In the genomic region with DNA sequence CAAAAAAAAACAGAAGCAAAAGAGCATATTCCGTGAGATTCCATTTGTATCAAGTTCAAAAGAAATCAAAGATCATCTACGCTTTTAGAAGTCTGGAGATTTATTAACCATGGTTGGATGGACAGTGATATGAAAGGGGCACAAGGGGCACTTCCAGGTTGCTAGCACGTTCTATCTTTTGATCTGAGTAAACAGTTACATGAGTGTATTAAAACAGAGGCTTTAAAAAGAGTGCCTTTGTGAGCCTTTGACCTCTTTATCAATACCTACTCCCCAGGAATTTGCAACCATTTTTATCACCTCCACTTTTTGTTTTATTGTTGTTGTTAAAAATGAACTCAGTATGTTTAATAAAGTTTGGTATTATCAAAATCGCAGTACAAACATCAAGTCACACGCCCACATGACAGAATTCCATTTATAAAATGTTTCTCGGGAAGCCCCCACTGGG, we compare ENCODE assay signal across 17 cellular contexts.
DNase-seq lines count a peak whose midpoint lies in the region; ATAC-seq and TF ChIP-seq lines count a peak whose summit lies in the region.
"Had no signal": no experiment of that assay in that cellular context is flagged by ENCODE, and none has a peak within 500 bp of the region (broad histone marks: within the 10 kb centered on the region; RNA-seq: fewer than 3 reads in every experiment).

No MANE protein-coding gene starts in this region.

- no peaks in the 10 kb centered on the region for H3K9me3 Mint-ChIP-seq in progenitor cell of endocrine pancreas (ENCODE audit: low read depth)
- H3K9me3 Mint-ChIP-seq: brain had no signal

- 80 to 85% methylated on average over 6 of the region's 6 CpGs for WGBS in heart right ventricle, 2 donors
- 50% methylated on average over 6 of the region's 6 CpGs for WGBS in hepatocyte (ENCODE audit: low lambda C conversion rate, missing lambda C conversion rate)

- H2AFZ ChIP-seq in hepatocyte: no peak overlapping the region

- H3K27me3 ChIP-seq in heart right ventricle (no peaks in the 10 kb centered on the region), hepatocyte (no peaks in the 10 kb centered on the region)
- H3K27me3 ChIP-seq: colonic mucosa had no signal

- no peaks in the 10 kb centered on the region for H4K20me1 ChIP-seq in hepatocyte (ENCODE audit: insufficient read depth, poor library complexity, severe bottlenecking)

- H3K4me1 ChIP-seq in heart right ventricle (peaks cover 0 to 23% (median 2%) of the 10 kb centered on the region in 9 donors), hepatocyte (ENCODE audit: insufficient read depth) (peaks cover 21% of the 10 kb centered on the region)
- H3K4me1 ChIP-seq: colonic mucosa had no signal

- H3K27ac ChIP-seq in heart right ventricle (peak overlapping the region in 5 of 10 donors; percentile 36 to 65 (median 47)), hepatocyte (peak overlapping the region; percentile 58)
- H3K27ac ChIP-seq: colonic mucosa had no signal

- no peaks in the 10 kb centered on the region for H3K27me3 Mint-ChIP-seq in progenitor cell of endocrine pancreas
- H3K27me3 Mint-ChIP-seq: brain had no signal

- H3K36me3 Mint-ChIP-seq in progenitor cell of endocrine pancreas (ENCODE audit: insufficient read depth): peaks cover 50% of the 10 kb centered on the region

- H3K4me3 Mint-ChIP-seq in progenitor cell of endocrine pancreas (ENCODE audit: low read depth): peak overlapping the region; percentile 24
- H3K4me3 Mint-ChIP-seq: brain, T-helper 17 cell had no signal

- H3K36me3 ChIP-seq in heart right ventricle: peaks cover 0 to 78% (median 12%) of the 10 kb centered on the region in 9 donors
- no peaks in the 10 kb centered on the region for H3K36me3 ChIP-seq in hepatocyte (replicated peaks; ENCODE audit: insufficient read depth, low read depth)
- H3K36me3 ChIP-seq: colonic mucosa had no signal

- ATAC-seq in heart right ventricle (no peak), left ventricle myocardium superior (no peak), GM21381 (IDR thresholded peaks at IDR 0.05; ENCODE audit: unreplicated experiment) (no peak)
- ATAC-seq: Panc1, T-helper 17 cell had no signal

- H3K9me3 ChIP-seq in heart right ventricle (no peaks in the 10 kb centered on the region), hepatocyte (ENCODE audit: low read depth) (no peaks in the 10 kb centered on the region)
- H3K9me3 ChIP-seq: colonic mucosa had no signal

- H3K27ac Mint-ChIP-seq in progenitor cell of endocrine pancreas: peak overlapping the region; percentile 84
- H3K27ac Mint-ChIP-seq: T-helper 17 cell had no signal

- intact Hi-C loops in heart right ventricle (cut with DNase I) (loop anchor here in 5 of 10 donors (5.0 to 10.0 kb wide), 4 partner anchors 114 to 214 kb away; partner anchors contain the start of gene TBC1D9 (in 3 of the 5)), left ventricle myocardium superior (cut with micrococcal nuclease) (no loop called here)

- TF ChIP-seq CTCF in heart right ventricle (IDR thresholded peaks at IDR 0.05) (no peak), hepatocyte (IDR thresholded peaks at IDR 0.05; ENCODE audit: poor library complexity) (no peak), progenitor cell of endocrine pancreas (IDR thresholded peaks at IDR 0.05; ENCODE audit: unreplicated experiment) (no peak)

- H3K4me1 Mint-ChIP-seq in progenitor cell of endocrine pancreas (ENCODE audit: low read depth): peaks cover 35% of the 10 kb centered on the region
- H3K4me1 Mint-ChIP-seq: brain, T-helper 17 cell had no signal

- H3K4me2 ChIP-seq in hepatocyte: peak overlapping the region; percentile 64

- H3K4me3 ChIP-seq in heart right ventricle (peak overlapping the region in 9 of 10 donors; percentile 16 to 46 (median 30)), hepatocyte (no peak overlapping the region)
- H3K4me3 ChIP-seq: colonic mucosa had no signal

- no peaks in the 10 kb centered on the region for H3K79me2 ChIP-seq in hepatocyte

- H3K9me2 ChIP-seq in hepatocyte (replicated peaks; ENCODE audit: insufficient read depth): no peaks in the 10 kb centered on the region

- DNase-seq in heart right ventricle: no peak
- no peak for DNase-seq in left ventricle myocardium superior
- no peak for DNase-seq in hepatocyte (ENCODE audit: low spot score)
- DNase-seq in progenitor cell of endocrine pancreas (ENCODE audit: low spot score, unreplicated experiment): no peak
- DNase-seq in RPMI8226: no peak
- DNase-seq in NCI-H2081 (lab: John Stamatoyannopoulos, UW): no peak
- DNase-seq in NCI-H345 (lab: John Stamatoyannopoulos, UW): no peak
- DNase-seq: activated CD8-positive, alpha-beta memory T cell treated with anti-CD3 and anti-CD28 coated beads, Interleukin-2, amount 50 U/mL, for 4 hours; colonic mucosa; COR-L47; NCI-H1436 treated with DMSO at 0.1 percent for 48 hours; NCI-H2227 treated with DMSO at 0.1 percent for 48 hours; nucleus accumbens; T-helper 17 cell had no signal
